Comparison of ENCODE assay signal across 9 cellular contexts in the genomic region with DNA sequence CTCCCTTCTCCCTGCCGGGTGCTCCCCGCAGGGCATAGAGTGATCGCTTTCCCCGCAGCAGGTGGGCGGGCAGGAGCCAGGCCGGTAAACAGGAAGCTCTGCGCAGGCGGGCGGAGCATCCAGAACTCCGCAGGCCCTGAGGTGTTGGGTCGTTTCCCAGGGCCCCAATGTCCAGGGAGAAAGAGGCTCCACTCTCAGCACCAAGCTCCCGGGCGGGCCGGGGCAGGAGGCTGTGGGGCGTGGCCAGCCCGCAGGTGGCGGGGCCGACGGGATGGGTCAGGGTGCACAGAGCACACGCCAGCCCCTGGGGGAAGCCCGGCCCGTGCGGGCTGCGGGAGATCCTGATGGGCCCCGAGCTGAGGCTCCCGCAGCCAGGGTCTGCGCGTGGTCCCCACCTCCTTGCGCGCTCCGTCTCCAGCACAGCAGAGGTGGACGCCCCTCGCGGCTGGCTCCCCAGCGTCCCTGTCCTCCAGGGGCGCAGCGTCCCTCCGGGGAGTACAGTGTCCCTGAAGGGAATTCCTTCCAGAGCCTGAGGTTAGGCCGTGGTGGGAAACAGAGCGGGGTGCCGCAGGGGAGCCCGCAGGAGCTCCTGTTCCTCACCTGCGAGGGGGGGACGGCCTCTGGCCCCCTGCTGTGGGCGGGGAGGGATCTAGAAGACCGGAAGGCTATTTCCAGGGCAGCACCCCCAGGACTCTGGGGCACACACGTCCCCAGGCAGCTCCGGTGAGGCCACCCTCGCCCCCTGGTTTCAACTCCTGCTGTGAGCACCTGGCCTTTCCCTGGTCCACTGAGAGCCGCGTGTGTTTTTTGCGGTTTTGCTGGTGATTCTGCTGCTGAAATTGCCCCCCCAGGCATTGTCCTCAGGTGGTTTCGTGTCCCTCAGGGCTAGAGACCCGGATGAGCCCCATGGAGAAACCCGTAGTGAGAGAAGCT. TPM values are rescaled to one million over a fixed set of nuclear protein-coding genes. Genes with fewer than 3 reads are reported as not detected.
A peak's percentile ranks its signal among the peaks of the same experiment; 100 is the strongest.
DNase-seq lines count a peak whose midpoint lies in the region; ATAC-seq and TF ChIP-seq lines count a peak whose summit lies in the region.
"Had no signal": no experiment of that assay in that cellular context is flagged by ENCODE, and none has a peak within 500 bp of the region (broad histone marks: within the 10 kb centered on the region; RNA-seq: fewer than 3 reads in every experiment).

No MANE protein-coding gene starts in this region.

- peaks cover 9% of the 10 kb centered on the region; the same call in 1 of the 2 replicates for H3K36me3 ChIP-seq in HUES64 (ENCODE audit: insufficient read depth, low read length)
- H3K36me3 ChIP-seq in iPS DF 6.9 (ENCODE audit: control insufficient read depth, insufficient read depth, low read length): no peaks in the 10 kb centered on the region; the same call in 1 of the 2 replicates
- H3K36me3 ChIP-seq in tibial nerve: peaks cover 0 to 41% (median 6%) of the 10 kb centered on the region in 3 donors

- CTCF ChIA-PET in activated CD8-positive, alpha-beta memory T cell treated with anti-CD3 and anti-CD28 coated beads, Interleukin-2, amount 10 ng/mL, durations not matched to agents 7 days and 5 days (lab: Charles Lee): interaction anchor here (1.0 to 3.2 kb wide), 5 partner anchors 9 to 141 kb away, joined by 3 to 18 read pairs (median 3); partner anchors contain the start of gene PIP5K1C

- 14% methylated on average over 55 of the region's 55 CpGs for WGBS in HUES64
- no CpG with 5 or more reads among the region's 55 CpGs for WGBS in iPS DF 6.9 (ENCODE audit: insufficient coverage, insufficient read length)
- WGBS in tibial nerve, 2 donors: 45 to 61% methylated on average over 28 to 50 of the region's 55 CpGs

- H3K4me3 ChIP-seq in HUES64 (ENCODE audit: low read length) (peak overlapping the region; percentile 40), iPS DF 6.9 (ENCODE audit: low read length) (peak overlapping the region; percentile 19; the same call in 1 of the 2 replicates), tibial nerve (peak overlapping the region in 1 of 4 donors; percentile 45)

- H3K4me1 Mint-ChIP-seq in activated CD8-positive, alpha-beta memory T cell treated with anti-CD3 and anti-CD28 coated beads, Interleukin-2, amount 10 ng/mL, durations not matched to agents 7 days and 5 days: peaks cover 43% of the 10 kb centered on the region

- peak; percentile 59 for DNase-seq in activated CD8-positive, alpha-beta memory T cell treated with anti-CD3 and anti-CD28 coated beads, Interleukin-2, amount 10 ng/mL, durations not matched to agents 7 days and 5 days
- DNase-seq in iPS DF 6.9 (ENCODE audit: low read depth, low spot score) (no peak), NCI-H187 treated with DMSO at 0.1 percent for 48 hours (lab: John Stamatoyannopoulos, UW) (no peak), tibial nerve (ENCODE audit: low spot score in 2 of 2) (no peak)
- DNase-seq in stimulated activated CD8-positive, alpha-beta memory T cell treated with anti-CD3 and anti-CD28 coated beads, Interleukin-4, amount 100 ng/mL, for 48 hours: peak; percentile 50

- ATAC-seq in activated CD8-positive, alpha-beta memory T cell treated with anti-CD3 and anti-CD28 coated beads, Interleukin-2, amount 10 ng/mL, durations not matched to agents 7 days and 5 days: peak; percentile 69
- ATAC-seq in GM19395 (IDR thresholded peaks at IDR 0.05; ENCODE audit: unreplicated experiment): no peak
- no peak for ATAC-seq in HG02588 (IDR thresholded peaks at IDR 0.05; ENCODE audit: unreplicated experiment)

- H3K27me3 ChIP-seq in HUES64 (ENCODE audit: insufficient read depth, low read length) (no peaks in the 10 kb centered on the region), iPS DF 6.9 (ENCODE audit: control insufficient read depth, insufficient read depth, low read length) (no peaks in the 10 kb centered on the region), tibial nerve (no peaks in the 10 kb centered on the region)

- H3K27ac Mint-ChIP-seq in activated CD8-positive, alpha-beta memory T cell treated with anti-CD3 and anti-CD28 coated beads, Interleukin-2, amount 10 ng/mL, durations not matched to agents 7 days and 5 days: no peak overlapping the region

- TF ChIP-seq EP300 in tibial nerve (IDR thresholded peaks at IDR 0.05): no peak

- H3K9me3 ChIP-seq in HUES64 (ENCODE audit: insufficient read depth, low read depth, low read length) (peaks cover 11% of the 10 kb centered on the region), iPS DF 6.9 (ENCODE audit: control insufficient read depth, insufficient read depth, low read length) (no peaks in the 10 kb centered on the region), tibial nerve (peaks cover 0 to 8% (median 0%) of the 10 kb centered on the region in 4 donors)

- no peak for TF ChIP-seq CTCF in tibial nerve (IDR thresholded peaks at IDR 0.05)

- peaks cover 34% of the 10 kb centered on the region for H3K36me3 Mint-ChIP-seq in activated CD8-positive, alpha-beta memory T cell treated with anti-CD3 and anti-CD28 coated beads, Interleukin-2, amount 10 ng/mL, durations not matched to agents 7 days and 5 days

- peaks cover 9% of the 10 kb centered on the region for H3K9me3 Mint-ChIP-seq in activated CD8-positive, alpha-beta memory T cell treated with anti-CD3 and anti-CD28 coated beads, Interleukin-2, amount 10 ng/mL, durations not matched to agents 7 days and 5 days (ENCODE audit: low read depth)

- peak in 1 of 2 donors; percentile 7 for TF ChIP-seq POLR2A in tibial nerve (IDR thresholded peaks at IDR 0.05)

- H3K27me3 Mint-ChIP-seq in activated CD8-positive, alpha-beta memory T cell treated with anti-CD3 and anti-CD28 coated beads, Interleukin-2, amount 10 ng/mL, durations not matched to agents 7 days and 5 days: no peaks in the 10 kb centered on the region

- peaks cover 12% of the 10 kb centered on the region for H3K4me1 ChIP-seq in HUES64 (ENCODE audit: insufficient read depth, low read length)
- peaks cover 11% of the 10 kb centered on the region for H3K4me1 ChIP-seq in iPS DF 6.9 (ENCODE audit: control insufficient read depth, insufficient read depth, low read length)
- H3K4me1 ChIP-seq in tibial nerve: peaks cover 0 to 35% (median 3%) of the 10 kb centered on the region in 4 donors

- peak overlapping the region; percentile 30; the same call in 1 of the 2 replicates for H3K9ac ChIP-seq in HUES64 (ENCODE audit: low read depth, low read length)

- H3K27ac ChIP-seq in HUES64 (ENCODE audit: low read depth, low read length): peak overlapping the region; percentile 86
- H3K27ac ChIP-seq in iPS DF 6.9 (ENCODE audit: low read length): no peak overlapping the region
- H3K27ac ChIP-seq in tibial nerve: peak overlapping the region in 2 of 4 donors; percentile 20 to 71

- peak overlapping the region; percentile 57 for H3K4me3 Mint-ChIP-seq in activated CD8-positive, alpha-beta memory T cell treated with anti-CD3 and anti-CD28 coated beads, Interleukin-2, amount 10 ng/mL, durations not matched to agents 7 days and 5 days

RNA-seq across cellular contexts. Expression of gene PIP5K1C, which starts 12.2 kb away (rescaled TPM):
- polyA plus RNA-seq in HUES64 (2013, experiment 1 of 2): 16.9 TPM
- polyA plus RNA-seq in HUES64 (2013, experiment 2 of 2): 17.9 TPM
- total RNA-seq in activated CD8-positive, alpha-beta memory T cell treated with anti-CD3 and anti-CD28 coated beads, Interleukin-2, amount 10 ng/mL, durations not matched to agents 7 days and 5 days: 10 to 100 TPM; 23.9 to 37.7 TPM
- total RNA-seq in tibial nerve: 10 to 100 TPM; 23.0 to 37.2 (median 24.9) TPM

RNA-seq across cellular contexts. Expression of gene TJP3, which starts 20.1 kb away (rescaled TPM):
- polyA plus RNA-seq in HUES64 (2013, experiment 1 of 2): 5.8 TPM
- polyA plus RNA-seq in HUES64 (2013, experiment 2 of 2): 8.7 TPM
- 1 to 10 TPM; 1.0 to 1.3 TPM for total RNA-seq in activated CD8-positive, alpha-beta memory T cell treated with anti-CD3 and anti-CD28 coated beads, Interleukin-2, amount 10 ng/mL, durations not matched to agents 7 days and 5 days
- under 1 TPM in 3 of 4 donors, not detected in 1; 0.21 to 0.90 (median 0.22) TPM for total RNA-seq in tibial nerve
- total RNA-seq: endothelial cell of umbilical vein had no signal

Comparison
In these comparisons a context has a peak if more than half of its experiments do, and no peak if none do; other contexts are left out.
1. DNase-seq: peak in activated CD8-positive, alpha-beta memory T cell treated with anti-CD3 and anti-CD28 coated beads, Interleukin-2, amount 10 ng/mL, durations not matched to agents 7 days and 5 days (single experiment) and stimulated activated CD8-positive, alpha-beta memory T cell treated with anti-CD3 and anti-CD28 coated beads, Interleukin-4, amount 100 ng/mL, for 48 hours (single experiment); none in iPS DF 6.9 (single experiment), NCI-H187 treated with DMSO at 0.1 percent for 48 hours (single experiment) and tibial nerve (0 of 2).